Comparison of ENCODE assay signal across 25 cellular contexts in the genomic region with DNA sequence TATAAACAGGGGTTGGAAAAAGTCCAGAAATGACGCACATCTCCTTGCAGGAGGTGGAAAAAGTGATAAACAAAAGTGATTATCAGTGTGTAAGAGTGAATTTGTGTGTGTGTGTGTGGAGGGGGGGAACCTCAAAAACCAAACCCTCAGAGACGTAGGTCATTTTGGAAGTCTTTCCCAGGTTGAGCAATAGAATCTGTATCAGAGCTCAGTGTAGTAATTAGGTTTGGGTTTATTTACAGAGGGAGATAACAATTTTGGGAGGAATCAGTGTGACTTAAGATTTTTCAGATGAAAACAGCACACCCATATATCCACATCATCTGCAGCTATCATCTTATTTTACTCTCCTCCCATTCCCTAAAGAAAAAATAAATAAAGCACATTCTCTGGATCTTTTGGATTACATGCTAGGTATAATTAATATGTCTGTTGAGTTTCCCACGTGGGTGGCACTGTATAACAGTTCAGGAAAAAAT.
A peak's percentile ranks its signal among the peaks of the same experiment; 100 is the strongest.
DNase-seq lines count a peak whose midpoint lies in the region; ATAC-seq lines count a peak whose summit lies in the region.
"Had no signal": no experiment of that assay in that cellular context is flagged by ENCODE, and none has a peak within 500 bp of the region (broad histone marks: within the 10 kb centered on the region; RNA-seq: fewer than 3 reads in every experiment).

No MANE protein-coding gene starts in this region.

- H3K27me3 Mint-ChIP-seq in activated T-cell treated with anti-CD3 and anti-CD28 coated beads, Interleukin-2, amount 50 U/mL, for 24 hours, result no peaks in the 10 kb centered on the region
- no peaks in the 10 kb centered on the region for H3K27me3 Mint-ChIP-seq in activated T-helper 17 cell treated with anti-CD3 and anti-CD28 coated beads, Interleukin-2, amount 50 U/mL, for 72 hours

- no peak for DNase-seq in activated T-cell treated with anti-CD3 and anti-CD28 coated beads, Interleukin-2, amount 50 U/mL, for 24 hours
- DNase-seq in activated T-cell treated with anti-CD3 and anti-CD28 coated beads, Interleukin-2, amount 50 U/mL, for 48 hours, result no peak
- DNase-seq in H4 (ENCODE audit: low spot score) (peak; percentile 45), sciatic nerve (ENCODE audit: low spot score) (no peak), iPS-NIHi11 (ENCODE audit: low spot score) (no peak)
- no peak for DNase-seq in stimulated activated CD4-positive, alpha-beta T cell treated with anti-CD3 and anti-CD28 coated beads, Interleukin-1b, Interleukin-23, amount 100 ng/mL, for 48 hours
- DNase-seq: activated effector memory CD4-positive, alpha-beta T cell treated with Interleukin-2 at 50 U/mL for 16 hours; adrenal gland; brain microvascular endothelial cell; CD4-positive, CD25-positive, alpha-beta regulatory T cell; effector CD8-positive, alpha-beta T cell; erythroblast; foreskin melanocyte; GM23248; Kasumi-1; kidney; NCI-H2029; NCI-H524 treated with DMSO at 0.1 percent for 48 hours; nucleus accumbens; stimulated activated CD4-positive, alpha-beta T cell treated with anti-CD3 and anti-CD28 coated beads, Interleukin-2, amount 100 ng/mL, for 24 hours; stimulated activated naive B cell treated with anti-CD40 and anti-IgM and Interleukin-4, amounts not matched to agents 10 μg/mL and 1 μg/mL and 100 μg/mL, for 72 hours; tibial artery had no signal

- peak overlapping the region; percentile 13 for H3K4me3 Mint-ChIP-seq in activated T-cell treated with anti-CD3 and anti-CD28 coated beads, Interleukin-2, amount 50 U/mL, for 24 hours
- H3K4me3 Mint-ChIP-seq in activated T-helper 17 cell treated with anti-CD3 and anti-CD28 coated beads, Interleukin-2, amount 50 U/mL, for 72 hours, result peak overlapping the region; percentile 59
- H3K4me3 Mint-ChIP-seq: CD4-positive, CD25-positive, alpha-beta regulatory T cell; stimulated activated naive B cell treated with anti-CD40 and anti-IgM and Interleukin-4, amounts not matched to agents 10 μg/mL and 1 μg/mL and 100 μg/mL, for 72 hours had no signal

- intact Hi-C loops in sciatic nerve (cut with DNase I), result no loop called here

- H3K27ac Mint-ChIP-seq in activated T-cell treated with anti-CD3 and anti-CD28 coated beads, Interleukin-2, amount 50 U/mL, for 24 hours, result peak overlapping the region; percentile 61
- peak overlapping the region; percentile 82 for H3K27ac Mint-ChIP-seq in activated T-helper 17 cell treated with anti-CD3 and anti-CD28 coated beads, Interleukin-2, amount 50 U/mL, for 72 hours
- H3K27ac Mint-ChIP-seq: CD4-positive, CD25-positive, alpha-beta regulatory T cell; memory B cell; stimulated activated naive B cell treated with anti-CD40 and anti-IgM and Interleukin-4, amounts not matched to agents 10 μg/mL and 1 μg/mL and 100 μg/mL, for 72 hours had no signal

- no peaks in the 10 kb centered on the region for H3K9me3 Mint-ChIP-seq in activated T-cell treated with anti-CD3 and anti-CD28 coated beads, Interleukin-2, amount 50 U/mL, for 24 hours
- no peaks in the 10 kb centered on the region for H3K9me3 Mint-ChIP-seq in activated T-helper 17 cell treated with anti-CD3 and anti-CD28 coated beads, Interleukin-2, amount 50 U/mL, for 72 hours
- H3K9me3 Mint-ChIP-seq: memory B cell had no signal

- peak; percentile 49 for ATAC-seq in activated T-helper 17 cell treated with anti-CD3 and anti-CD28 coated beads, Interleukin-2, amount 50 U/mL, for 72 hours (replicated peaks)
- ATAC-seq in sciatic nerve (peak; percentile 45), GM19455 (IDR thresholded peaks at IDR 0.05; ENCODE audit: unreplicated experiment) (no peak)
- ATAC-seq: stimulated activated naive B cell treated with anti-CD40 and anti-IgM and Interleukin-4, amounts not matched to agents 10 μg/mL and 1 μg/mL and 100 μg/mL, for 72 hours had no signal

- peaks cover 27% of the 10 kb centered on the region for H3K36me3 Mint-ChIP-seq in activated T-cell treated with anti-CD3 and anti-CD28 coated beads, Interleukin-2, amount 50 U/mL, for 24 hours (ENCODE audit: low read depth)
- H3K36me3 Mint-ChIP-seq in activated T-helper 17 cell treated with anti-CD3 and anti-CD28 coated beads, Interleukin-2, amount 50 U/mL, for 72 hours (ENCODE audit: low read depth), result peaks cover 8% of the 10 kb centered on the region
- H3K36me3 Mint-ChIP-seq: CD4-positive, CD25-positive, alpha-beta regulatory T cell; memory B cell had no signal

- H3K4me1 Mint-ChIP-seq in activated T-cell treated with anti-CD3 and anti-CD28 coated beads, Interleukin-2, amount 50 U/mL, for 24 hours (ENCODE audit: low read depth), result peaks cover 72% of the 10 kb centered on the region
- peaks cover 37% of the 10 kb centered on the region for H3K4me1 Mint-ChIP-seq in activated T-helper 17 cell treated with anti-CD3 and anti-CD28 coated beads, Interleukin-2, amount 50 U/mL, for 72 hours
